Comparison of ENCODE assay signal across 22 cellular contexts in the genomic region with DNA sequence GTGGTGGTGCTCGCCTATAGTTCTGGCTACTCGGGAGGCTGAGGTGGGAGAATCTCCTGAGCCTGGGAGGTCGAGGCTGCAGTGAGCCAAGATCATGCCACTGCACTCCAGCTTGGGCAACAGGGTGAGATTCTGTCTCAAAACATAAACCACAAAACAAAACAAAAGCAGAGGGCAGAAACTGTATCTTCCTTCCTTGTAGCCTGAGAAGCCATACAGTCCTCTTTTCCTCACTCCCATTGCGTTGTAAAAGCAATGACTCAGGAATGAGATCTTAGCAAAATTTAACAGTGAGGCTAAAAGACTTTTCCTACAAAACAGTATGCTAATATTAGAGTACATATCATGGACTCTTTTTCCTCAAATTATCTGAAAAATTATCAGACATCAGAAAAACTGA.
"Had no signal": no experiment of that assay in that cellular context is flagged by ENCODE, and none has a peak within 500 bp of the region (broad histone marks: within the 10 kb centered on the region; RNA-seq: fewer than 3 reads in every experiment).

No MANE protein-coding gene starts in this region.

- H3K9me3 Mint-ChIP-seq: natural killer cell treated with Interleukin-12 subunit alpha and Interleukin-12 subunit beta and Interleukin-15 and Interleukin-18, amount 100 ng/mL, for 72 hours had no signal

- H3K27ac ChIP-seq: dorsolateral prefrontal cortex, hepatocyte, neural progenitor cell, parathyroid adenoma, psoas muscle, skin epidermis, testis, tibial nerve had no signal

- H3K27ac Mint-ChIP-seq: natural killer cell treated with Interleukin-12 subunit alpha and Interleukin-12 subunit beta and Interleukin-15 and Interleukin-18, amount 100 ng/mL, for 72 hours; neural progenitor cell; stimulated activated naive B cell treated with anti-CD40 and anti-IgM and Interleukin-4, amounts not matched to agents 10 μg/mL and 1 μg/mL and 100 μg/mL, for 72 hours had no signal

- H3K36me3 ChIP-seq: neural progenitor cell, tibial nerve had no signal

- H3K36me3 Mint-ChIP-seq: natural killer cell treated with Interleukin-12 subunit alpha and Interleukin-12 subunit beta and Interleukin-15 and Interleukin-18, amount 100 ng/mL, for 72 hours; neural progenitor cell; stimulated activated naive B cell treated with anti-CD40 and anti-IgM and Interleukin-4, amounts not matched to agents 10 μg/mL and 1 μg/mL and 100 μg/mL, for 72 hours had no signal

- H3K9me3 ChIP-seq: mucosa of descending colon, psoas muscle, testis, tibial nerve had no signal

- H3K4me3 Mint-ChIP-seq: natural killer cell treated with Interleukin-12 subunit alpha and Interleukin-12 subunit beta and Interleukin-15 and Interleukin-18, amount 100 ng/mL, for 72 hours; neural progenitor cell; stimulated activated naive B cell treated with anti-CD40 and anti-IgM and Interleukin-4, amounts not matched to agents 10 μg/mL and 1 μg/mL and 100 μg/mL, for 72 hours; stimulated activated naive CD8-positive, alpha-beta T cell treated with anti-CD3 and anti-CD28 coated beads, Interleukin-15, amount 100 ng/mL, for 72 hours had no signal

- H3K4me3 ChIP-seq: dorsolateral prefrontal cortex, hepatocyte, mucosa of descending colon, neural progenitor cell, psoas muscle, skin epidermis, testis, tibial nerve had no signal

- H3K27me3 Mint-ChIP-seq: stimulated activated naive CD8-positive, alpha-beta T cell treated with anti-CD3 and anti-CD28 coated beads, Interleukin-15, amount 100 ng/mL, for 72 hours had no signal

- DNase-seq: cortex of kidney; dorsolateral prefrontal cortex; effector CD8-positive, alpha-beta T cell; foreskin melanocyte; head of caudate nucleus; kidney; left colon; mucosa of descending colon; occipital lobe; psoas muscle; stimulated activated CD4-positive, alpha-beta T cell treated with anti-CD3 and anti-CD28 coated beads, Interleukin-2, amount 100 ng/mL, for 24 hours; stimulated activated CD4-positive, alpha-beta T cell treated with anti-CD3 and anti-CD28 coated beads, Interleukin-4, amount 100 ng/mL, for 4 hours; stimulated activated naive B cell treated with anti-CD40 and anti-IgM and Interleukin-4, amounts not matched to agents 10 μg/mL and 1 μg/mL and 100 μg/mL, for 72 hours; stimulated activated naive CD8-positive, alpha-beta T cell treated with anti-CD3 and anti-CD28 coated beads, Interleukin-15, amount 100 ng/mL, for 72 hours; testis had no signal

- H3K4me1 Mint-ChIP-seq: neural progenitor cell; stimulated activated naive B cell treated with anti-CD40 and anti-IgM and Interleukin-4, amounts not matched to agents 10 μg/mL and 1 μg/mL and 100 μg/mL, for 72 hours had no signal

- ATAC-seq: left colon; mucosa of descending colon; natural killer cell treated with Interleukin-12 subunit alpha and Interleukin-12 subunit beta and Interleukin-15 and Interleukin-18, amount 100 ng/mL, for 72 hours; psoas muscle; sciatic nerve; stimulated activated naive B cell treated with anti-CD40 and anti-IgM and Interleukin-4, amounts not matched to agents 10 μg/mL and 1 μg/mL and 100 μg/mL, for 72 hours; stimulated activated naive CD8-positive, alpha-beta T cell treated with anti-CD3 and anti-CD28 coated beads, Interleukin-15, amount 100 ng/mL, for 72 hours had no signal

- H3K27me3 ChIP-seq: dorsolateral prefrontal cortex, hepatocyte, neural progenitor cell, testis, tibial nerve had no signal

- H3K4me1 ChIP-seq: parathyroid adenoma, psoas muscle, testis, tibial nerve had no signal
